ENCODE assay signal across 15 cellular contexts in genomic region chr17:29181226-29181625, GRCh38. TPM values are rescaled to one million over a fixed set of nuclear protein-coding genes. Genes with fewer than 3 reads are reported as not detected.
A peak's percentile ranks its signal among the peaks of the same experiment; 100 is the strongest.
DNase-seq lines count a peak whose midpoint lies in the region; ATAC-seq, FAIRE-seq and TF ChIP-seq lines count a peak whose summit lies in the region.
"Had no signal": no experiment of that assay in that cellular context is flagged by ENCODE, and none has a peak within 500 bp of the region (broad histone marks: within the 10 kb centered on the region; RNA-seq: fewer than 3 reads in every experiment).

No MANE protein-coding gene starts in this region.

- peaks cover 16% of the 10 kb centered on the region for H3K4me1 Mint-ChIP-seq in activated naive CD8-positive, alpha-beta T cell (ENCODE audit: low read depth)
- H3K4me1 Mint-ChIP-seq in activated naive CD8-positive, alpha-beta T cell treated with anti-CD3 and anti-CD28 coated beads for 36 hours, result peaks cover 27% of the 10 kb centered on the region
- H3K4me1 Mint-ChIP-seq in nephron progenitor cell, result peaks cover 36% of the 10 kb centered on the region

- H3K4me2 ChIP-seq in trophoblast cell (ENCODE audit: low read length), result no peak overlapping the region

- H2BK5ac ChIP-seq in trophoblast cell (ENCODE audit: low read depth, low read length, poor library complexity), result no peak overlapping the region

- H3K79me1 ChIP-seq in trophoblast cell (ENCODE audit: low read length), result peaks cover 18% of the 10 kb centered on the region

- FAIRE-seq in RCC 7860 (lab: Jason Lieb, UNC), result no peak
- FAIRE-seq: H1 had no signal

- no peak overlapping the region for H2BK120ac ChIP-seq in trophoblast cell (ENCODE audit: insufficient read depth, low read length, poor library complexity)

- no peak overlapping the region for H2AK5ac ChIP-seq in trophoblast cell (ENCODE audit: low read length)

- no peaks in the 10 kb centered on the region for H3K9me3 Mint-ChIP-seq in activated naive CD8-positive, alpha-beta T cell (ENCODE audit: low read depth)
- H3K9me3 Mint-ChIP-seq in activated naive CD8-positive, alpha-beta T cell treated with anti-CD3 and anti-CD28 coated beads for 36 hours, result peaks cover 1% of the 10 kb centered on the region
- H3K9me3 Mint-ChIP-seq in nephron progenitor cell, result peaks cover 15% of the 10 kb centered on the region
- H3K9me3 Mint-ChIP-seq: activated naive CD4-positive, alpha-beta T cell treated with anti-CD3 and anti-CD28 coated beads, Interleukin-2, amount 50 U/mL, for 72 hours; naive thymus-derived CD8-positive, alpha-beta T cell had no signal

- TF ChIP-seq CTCF in colonic mucosa (IDR thresholded peaks at IDR 0.05) (no peak), nephron progenitor cell (IDR thresholded peaks at IDR 0.05) (no peak), upper lobe of left lung (IDR thresholded peaks at IDR 0.05) (no peak)

- no peak overlapping the region for H4K12ac ChIP-seq in trophoblast cell (ENCODE audit: low read depth, low read length)

- no peak for ATAC-seq in upper lobe of left lung (ENCODE audit: low FRiP score in 2 of 2)

- H4K91ac ChIP-seq in trophoblast cell (ENCODE audit: low read depth, low read length), result no peak overlapping the region

- no peak overlapping the region for H3K27ac Mint-ChIP-seq in activated naive CD8-positive, alpha-beta T cell
- no peak overlapping the region for H3K27ac Mint-ChIP-seq in activated naive CD8-positive, alpha-beta T cell treated with anti-CD3 and anti-CD28 coated beads for 36 hours
- H3K27ac Mint-ChIP-seq in nephron progenitor cell, result no peak overlapping the region

- no peak for TF ChIP-seq POLR2A in upper lobe of left lung (IDR thresholded peaks at IDR 0.05)

- no peak overlapping the region for H2BK12ac ChIP-seq in trophoblast cell (ENCODE audit: low read length)

- H3K9ac ChIP-seq in colonic mucosa (ENCODE audit: low read depth in 2 of 2, low read length in 2 of 2), result peak overlapping the region; percentile 76 to 86
- H3K9ac ChIP-seq in trophoblast cell (ENCODE audit: low read length), result no peak overlapping the region

- H3K27ac ChIP-seq in colonic mucosa (no peak overlapping the region), upper lobe of left lung (peak overlapping the region; percentile 83 to 93 (median 88)), trophoblast cell (ENCODE audit: low read depth, low read length) (no peak overlapping the region)

- peaks cover 5% of the 10 kb centered on the region for H3K36me3 Mint-ChIP-seq in activated naive CD8-positive, alpha-beta T cell
- no peaks in the 10 kb centered on the region for H3K36me3 Mint-ChIP-seq in activated naive CD8-positive, alpha-beta T cell treated with anti-CD3 and anti-CD28 coated beads for 36 hours
- no peaks in the 10 kb centered on the region for H3K36me3 Mint-ChIP-seq in nephron progenitor cell (ENCODE audit: low read depth)
- H3K36me3 Mint-ChIP-seq: activated naive CD4-positive, alpha-beta T cell treated with anti-CD3 and anti-CD28 coated beads, Interleukin-2, amount 50 U/mL, for 72 hours; naive thymus-derived CD8-positive, alpha-beta T cell had no signal

- 70 to 90% methylated on average over 1 of the region's 1 CpG for WGBS in upper lobe of left lung, 2 donors
- WGBS in trophoblast cell (ENCODE audit: extremely low coverage, insufficient coverage, insufficient read length), result no CpG with 5 or more reads among the region's 1 CpG

- peak overlapping the region; percentile 61 for H3K4me3 Mint-ChIP-seq in activated naive CD8-positive, alpha-beta T cell
- no peak overlapping the region for H3K4me3 Mint-ChIP-seq in activated naive CD8-positive, alpha-beta T cell treated with anti-CD3 and anti-CD28 coated beads for 36 hours
- peak overlapping the region; percentile 72 for H3K4me3 Mint-ChIP-seq in nephron progenitor cell

- H3K4me3 ChIP-seq in colonic mucosa, result no peak overlapping the region
- no peak overlapping the region for H3K4me3 ChIP-seq in upper lobe of left lung
- H3K4me3 ChIP-seq in trophoblast cell (ENCODE audit: low read depth, low read length), result no peak overlapping the region

- peaks cover 6% of the 10 kb centered on the region for H3K4me1 ChIP-seq in colonic mucosa
- H3K4me1 ChIP-seq in upper lobe of left lung, result peaks cover 43 to 51% (median 45%) of the 10 kb centered on the region in 4 donors
- peaks cover 22 to 28% of the 10 kb centered on the region in 2 experiments for H3K4me1 ChIP-seq in trophoblast cell (ENCODE audit: control insufficient read depth in 1 of 2, insufficient read depth in 2 of 2, low read length in 2 of 2)

- H3K27me3 ChIP-seq in colonic mucosa (no peaks in the 10 kb centered on the region), upper lobe of left lung (no peaks in the 10 kb centered on the region), trophoblast cell (ENCODE audit: insufficient read depth, low read length) (no peaks in the 10 kb centered on the region)

- H4K8ac ChIP-seq in trophoblast cell (ENCODE audit: low read depth, low read length), result no peak overlapping the region

- H3K18ac ChIP-seq in trophoblast cell (ENCODE audit: low read length), result no peak overlapping the region

- intact Hi-C loops in colonic mucosa (cut with DNase I), result loop anchor here (5.0 kb wide), 1 partner anchor 34 kb away; no protein-coding TSS in a partner anchor

- H3K9me3 ChIP-seq in colonic mucosa (no peaks in the 10 kb centered on the region), upper lobe of left lung (no peaks in the 10 kb centered on the region), trophoblast cell (ENCODE audit: insufficient read depth, low read depth, low read length) (no peaks in the 10 kb centered on the region)

- no peak for DNase-seq in activated naive CD8-positive, alpha-beta T cell treated with anti-CD3 and anti-CD28 coated beads for 36 hours
- no peak for DNase-seq in colonic mucosa
- DNase-seq in nephron progenitor cell, result no peak
- DNase-seq in upper lobe of left lung, result no peak
- DNase-seq in trophoblast cell, result no peak
- no peak for DNase-seq in EL
- DNase-seq in RCC 7860 (ENCODE audit: low spot score), result no peak
- DNase-seq: DMS53; islet precursor cell; naive thymus-derived CD8-positive, alpha-beta T cell; NCI-H524 treated with DMSO at 0.1 percent for 48 hours; SHP77 had no signal

- H3K23ac ChIP-seq in trophoblast cell (ENCODE audit: low read length), result no peak overlapping the region

- H2AFZ ChIP-seq in trophoblast cell (ENCODE audit: insufficient read depth, low read length, poor library complexity), result no peak overlapping the region

- H3K27me3 Mint-ChIP-seq in activated naive CD8-positive, alpha-beta T cell, result no peaks in the 10 kb centered on the region
- no peaks in the 10 kb centered on the region for H3K27me3 Mint-ChIP-seq in activated naive CD8-positive, alpha-beta T cell treated with anti-CD3 and anti-CD28 coated beads for 36 hours
- H3K27me3 Mint-ChIP-seq in nephron progenitor cell (ENCODE audit: low read depth, poor library complexity), result peaks cover 29% of the 10 kb centered on the region
- H3K27me3 Mint-ChIP-seq: naive thymus-derived CD8-positive, alpha-beta T cell had no signal

- no peaks in the 10 kb centered on the region for H3K36me3 ChIP-seq in colonic mucosa
- H3K36me3 ChIP-seq in upper lobe of left lung, result no peaks in the 10 kb centered on the region
- no peaks in the 10 kb centered on the region for H3K36me3 ChIP-seq in trophoblast cell (ENCODE audit: control insufficient read depth in 1 of 2, insufficient read depth in 2 of 2, low read length in 2 of 2)

- H3K4ac ChIP-seq in trophoblast cell (ENCODE audit: low read depth, low read length), result no peak overlapping the region

- peaks cover 10% of the 10 kb centered on the region for H3K79me2 ChIP-seq in trophoblast cell (ENCODE audit: control insufficient read depth, insufficient read depth, low read length, poor library complexity)

- no peak overlapping the region for H3K14ac ChIP-seq in trophoblast cell (ENCODE audit: low read length)

- no peak for TF ChIP-seq EP300 in upper lobe of left lung (IDR thresholded peaks at IDR 0.05)

RNA-seq across cellular contexts. Expression of gene MYO18A, which starts 1.0 kb away (rescaled TPM):
- total RNA-seq in activated naive CD8-positive, alpha-beta T cell treated with anti-CD3 and anti-CD28 coated beads for 36 hours, result 10 to 100 TPM; 23.6 to 24.2 TPM
- total RNA-seq in colonic mucosa (100 to 1,000 TPM in 1 of 2 donors, 10 to 100 TPM in 1; 63.3 to 112 TPM), upper lobe of left lung (100 to 1,000 TPM in 1 of 6 donors, 10 to 100 TPM in 5; 37.4 to 214 (median 67.4) TPM)
- polyA plus RNA-seq in trophoblast cell (2013), result 15.5 and 16.9 TPM in 2 replicates

Comparison
In these comparisons a context has a peak if more than half of its experiments do, and no peak if none do; other contexts are left out.
1. H3K27ac ChIP-seq: peak in upper lobe of left lung (4 of 4); none in colonic mucosa (single experiment) and trophoblast cell (single experiment).